In the genomic region with DNA sequence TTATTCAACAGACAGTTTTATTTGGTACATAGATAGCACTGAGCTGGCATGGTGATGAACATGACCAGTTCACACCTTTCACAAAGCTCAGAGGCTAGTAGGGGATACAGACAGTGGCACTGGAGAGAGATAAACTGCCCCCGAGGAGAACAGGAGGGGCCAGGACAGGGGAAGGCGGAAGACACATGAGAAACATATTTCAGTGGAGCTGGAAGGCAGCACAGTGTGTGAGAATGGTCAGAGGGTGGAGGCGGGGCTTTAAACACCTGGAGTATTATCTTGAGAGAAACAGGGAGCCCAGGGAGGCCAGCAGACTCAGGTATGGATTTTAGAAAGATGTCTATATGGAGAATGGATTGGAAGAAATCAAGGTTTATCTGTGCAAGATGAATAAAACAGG, we compare ENCODE assay signal across 26 cellular contexts. TPM values are rescaled to one million over a fixed set of nuclear protein-coding genes. Genes with fewer than 3 reads are reported as not detected.
DNase-seq lines count a peak whose midpoint lies in the region; ATAC-seq, FAIRE-seq and TF ChIP-seq lines count a peak whose summit lies in the region.
"Had no signal": no experiment of that assay in that cellular context is flagged by ENCODE, and none has a peak within 500 bp of the region (broad histone marks: within the 10 kb centered on the region; RNA-seq: fewer than 3 reads in every experiment).

No MANE protein-coding gene starts in this region.

- no peak for TF ChIP-seq CTCF in keratinocyte (optimal IDR thresholded peaks at IDR 0.05 in 1 of 3, IDR thresholded peaks at IDR 0.05 in 1 of 3, conservative IDR thresholded peaks at IDR 0.05 in 1 of 3; ENCODE audit: extremely low read depth in 1 of 3, insufficient read depth in 2 of 3, low read length in 3 of 3)
- no peak for TF ChIP-seq CTCF in pancreas (IDR thresholded peaks at IDR 0.05)

- H4K20me1 ChIP-seq in keratinocyte (ENCODE audit: control insufficient read depth, extremely low read depth, insufficient read depth, low read length), result no peaks in the 10 kb centered on the region

- WGBS in pancreas, 2 donors, result 42 to 49% methylated on average over 3 of the region's 3 CpGs

- H3K4me1 ChIP-seq in keratinocyte (ENCODE audit: control insufficient read depth, extremely low read depth, insufficient read depth, low read length) (peaks cover 40% of the 10 kb centered on the region), pancreas (no peaks in the 10 kb centered on the region)
- H3K4me1 ChIP-seq: thyroid gland had no signal

- H3K27ac ChIP-seq in keratinocyte (ENCODE audit: control insufficient read depth, insufficient read depth, low read length), result peak overlapping the region; percentile 97
- no peak overlapping the region for H3K27ac ChIP-seq in pancreas
- H3K27ac ChIP-seq: neutrophil, thyroid gland, WERI-Rb-1 had no signal

- no peak for DNase-seq in activated T-cell treated with anti-CD3 and anti-CD28 coated beads, Interleukin-2, amount 50 U/mL, for 24 hours
- DNase-seq in activated T-cell treated with anti-CD3 and anti-CD28 coated beads, Interleukin-2, amount 50 U/mL, for 4 hours, result no peak
- DNase-seq in activated T-helper 2 cell treated with anti-CD3 and anti-CD28 coated beads, Interferon-gamma antibody, Interleukin-2, Interleukin-4, amounts not matched to agents 10 μg/mL and 5 μg/mL and 100 μg/mL, durations not matched to agents 14 hours and 24 hours and 36 hours (ENCODE audit: low spot score), result no peak
- DNase-seq in keratinocyte (ENCODE audit: low read depth, low spot score), result no peak
- DNase-seq in DMS79 (lab: John Stamatoyannopoulos, UW), result no peak
- DNase-seq in activated naive CD4-positive, alpha-beta T cell (lab: John Stamatoyannopoulos, UW), result no peak
- DNase-seq in pancreas, result no peak
- no peak for DNase-seq in DMS79 treated with DMSO at 0.1 percent for 48 hours (lab: John Stamatoyannopoulos, UW)
- DNase-seq: C1 segment of cervical spinal cord; H9; left ventricle myocardium superior; NCI-H1436 treated with DMSO at 0.1 percent for 48 hours; NCI-H2171 treated with DMSO at 0.1 percent for 48 hours; NCI-H748 treated with DMSO at 0.1 percent for 48 hours; stimulated activated CD4-positive, alpha-beta T cell treated with anti-CD3 and anti-CD28 coated beads, Interleukin-2, amount 100 ng/mL, for 48 hours; stimulated activated naive CD4-positive, alpha-beta T cell treated with Interleukin-2 at 50 U/mL for 16 hours; thyroid gland; WERI-Rb-1 had no signal

- FAIRE-seq in keratinocyte (lab: Jason Lieb, UNC), result no peak
- FAIRE-seq in pancreas (lab: Jason Lieb, UNC), result no peak
- FAIRE-seq: D721Med, G401.6 had no signal

- no peaks in the 10 kb centered on the region for H3K9me1 ChIP-seq in keratinocyte (ENCODE audit: control insufficient read depth, extremely low read depth, insufficient read depth, low read length)

- H3K27me3 ChIP-seq in keratinocyte (ENCODE audit: control insufficient read depth, extremely low read depth, insufficient read depth, low read length) (no peaks in the 10 kb centered on the region), pancreas (no peaks in the 10 kb centered on the region)
- H3K27me3 ChIP-seq: neutrophil, thyroid gland had no signal

- H3K4me1 Mint-ChIP-seq in activated T-cell treated with anti-CD3 and anti-CD28 coated beads, Interleukin-2, amount 50 U/mL, for 24 hours (ENCODE audit: low read depth), result peaks cover 30% of the 10 kb centered on the region
- peaks cover 16% of the 10 kb centered on the region for H3K4me1 Mint-ChIP-seq in activated T-cell treated with anti-CD3 and anti-CD28 coated beads, Interleukin-2, amount 50 U/mL, for 4 hours (ENCODE audit: low read depth)
- H3K4me1 Mint-ChIP-seq in activated T-helper 2 cell treated with anti-CD3 and anti-CD28 coated beads, Interferon-gamma antibody, Interleukin-2, Interleukin-4, amounts not matched to agents 10 μg/mL and 5 μg/mL and 100 μg/mL, durations not matched to agents 14 hours and 24 hours and 36 hours (ENCODE audit: low read depth), result peaks cover 20% of the 10 kb centered on the region
- H3K4me1 Mint-ChIP-seq: H9 had no signal

- H3K9me3 Mint-ChIP-seq in activated T-cell treated with anti-CD3 and anti-CD28 coated beads, Interleukin-2, amount 50 U/mL, for 24 hours, result no peaks in the 10 kb centered on the region
- H3K9me3 Mint-ChIP-seq in activated T-cell treated with anti-CD3 and anti-CD28 coated beads, Interleukin-2, amount 50 U/mL, for 4 hours, result no peaks in the 10 kb centered on the region
- H3K9me3 Mint-ChIP-seq in activated T-helper 2 cell treated with anti-CD3 and anti-CD28 coated beads, Interferon-gamma antibody, Interleukin-2, Interleukin-4, amounts not matched to agents 10 μg/mL and 5 μg/mL and 100 μg/mL, durations not matched to agents 14 hours and 24 hours and 36 hours, result no peaks in the 10 kb centered on the region
- H3K9me3 Mint-ChIP-seq: activated CD4-positive, alpha-beta memory T cell treated with anti-CD3 and anti-CD28 coated beads for 36 hours; activated naive CD4-positive, alpha-beta T cell treated with anti-CD3 and anti-CD28 coated beads for 36 hours; H9; T-helper 2 cell treated with Interferon-gamma antibody and Interleukin-4, amounts not matched to agents 5 μg/mL and 100 μg/mL, for 36 hours had no signal

- peak overlapping the region; percentile 53 for H3K4me2 ChIP-seq in keratinocyte (ENCODE audit: control insufficient read depth, extremely low read depth, insufficient read depth, low read depth, low read length)

- H3K9me3 ChIP-seq in keratinocyte (ENCODE audit: control insufficient read depth, low read depth, low read length) (no peaks in the 10 kb centered on the region), pancreas (no peaks in the 10 kb centered on the region)
- H3K9me3 ChIP-seq: neutrophil, thyroid gland had no signal

- peaks cover 0 to 5% of the 10 kb centered on the region in 2 experiments for H3K36me3 ChIP-seq in keratinocyte (ENCODE audit: control insufficient read depth in 2 of 2, extremely low read depth in 1 of 2, insufficient read depth in 2 of 2, low read length in 2 of 2)
- no peaks in the 10 kb centered on the region for H3K36me3 ChIP-seq in pancreas
- H3K36me3 ChIP-seq: neutrophil, thyroid gland, WERI-Rb-1 had no signal

- H3K4me3 ChIP-seq in keratinocyte (ENCODE audit: control insufficient read depth in 2 of 3, extremely low read depth in 1 of 3, insufficient read depth in 2 of 3, low read depth in 1 of 3, low read length in 3 of 3) (no peak overlapping the region), pancreas (no peak overlapping the region)
- H3K4me3 ChIP-seq: thyroid gland had no signal

- H2AFZ ChIP-seq in keratinocyte (ENCODE audit: control insufficient read depth, low read length), result peak overlapping the region; percentile 52

- no peaks in the 10 kb centered on the region for H3K27me3 Mint-ChIP-seq in activated T-cell treated with anti-CD3 and anti-CD28 coated beads, Interleukin-2, amount 50 U/mL, for 24 hours
- no peaks in the 10 kb centered on the region for H3K27me3 Mint-ChIP-seq in activated T-cell treated with anti-CD3 and anti-CD28 coated beads, Interleukin-2, amount 50 U/mL, for 4 hours (ENCODE audit: low read depth)
- no peaks in the 10 kb centered on the region for H3K27me3 Mint-ChIP-seq in activated T-helper 2 cell treated with anti-CD3 and anti-CD28 coated beads, Interferon-gamma antibody, Interleukin-2, Interleukin-4, amounts not matched to agents 10 μg/mL and 5 μg/mL and 100 μg/mL, durations not matched to agents 14 hours and 24 hours and 36 hours (ENCODE audit: low read depth)
- H3K27me3 Mint-ChIP-seq: activated CD4-positive, alpha-beta memory T cell treated with anti-CD3 and anti-CD28 coated beads for 36 hours had no signal

- dilution Hi-C loops in keratinocyte (cut with MboI; ENCODE audit: extremely low pct_ligation_motif_present, low sequenced_read_pairs), result no loop called here

- H3K4me3 Mint-ChIP-seq in activated T-cell treated with anti-CD3 and anti-CD28 coated beads, Interleukin-2, amount 50 U/mL, for 24 hours, result no peak overlapping the region
- no peak overlapping the region for H3K4me3 Mint-ChIP-seq in activated T-cell treated with anti-CD3 and anti-CD28 coated beads, Interleukin-2, amount 50 U/mL, for 4 hours
- H3K4me3 Mint-ChIP-seq in activated T-helper 2 cell treated with anti-CD3 and anti-CD28 coated beads, Interferon-gamma antibody, Interleukin-2, Interleukin-4, amounts not matched to agents 10 μg/mL and 5 μg/mL and 100 μg/mL, durations not matched to agents 14 hours and 24 hours and 36 hours (ENCODE audit: low read depth), result no peak overlapping the region
- H3K4me3 Mint-ChIP-seq: activated CD4-positive, alpha-beta memory T cell treated with anti-CD3 and anti-CD28 coated beads for 36 hours; activated naive CD4-positive, alpha-beta T cell treated with anti-CD3 and anti-CD28 coated beads for 36 hours; H9; T-helper 2 cell treated with Interferon-gamma antibody and Interleukin-4, amounts not matched to agents 5 μg/mL and 100 μg/mL, for 36 hours had no signal

- intact Hi-C loops in activated T-helper 2 cell treated with anti-CD3 and anti-CD28 coated beads, Interferon-gamma antibody, Interleukin-2, Interleukin-4, amounts not matched to agents 10 μg/mL and 5 μg/mL and 100 μg/mL, durations not matched to agents 14 hours and 24 hours and 36 hours (cut with micrococcal nuclease), result no loop called here
- intact Hi-C loops in pancreas (cut with DNase I), result no loop called here

- ATAC-seq in activated T-cell treated with anti-CD3 and anti-CD28 coated beads, Interleukin-2, amount 50 U/mL, for 4 hours, result no peak
- no peak for ATAC-seq in pancreas
- ATAC-seq: left ventricle myocardium superior had no signal

- H3K79me2 ChIP-seq in keratinocyte (ENCODE audit: control insufficient read depth, insufficient read depth, low read length), result no peaks in the 10 kb centered on the region

- H3K27ac Mint-ChIP-seq in activated T-cell treated with anti-CD3 and anti-CD28 coated beads, Interleukin-2, amount 50 U/mL, for 24 hours, result peak overlapping the region; percentile 18
- peak overlapping the region; percentile 34 for H3K27ac Mint-ChIP-seq in activated T-helper 2 cell treated with anti-CD3 and anti-CD28 coated beads, Interferon-gamma antibody, Interleukin-2, Interleukin-4, amounts not matched to agents 10 μg/mL and 5 μg/mL and 100 μg/mL, durations not matched to agents 14 hours and 24 hours and 36 hours
- H3K27ac Mint-ChIP-seq: H9; T-helper 2 cell treated with Interferon-gamma antibody and Interleukin-4, amounts not matched to agents 5 μg/mL and 100 μg/mL, for 36 hours had no signal

- H3K36me3 Mint-ChIP-seq in activated T-cell treated with anti-CD3 and anti-CD28 coated beads, Interleukin-2, amount 50 U/mL, for 24 hours (ENCODE audit: low read depth), result peaks cover 13% of the 10 kb centered on the region
- peaks cover 15% of the 10 kb centered on the region for H3K36me3 Mint-ChIP-seq in activated T-cell treated with anti-CD3 and anti-CD28 coated beads, Interleukin-2, amount 50 U/mL, for 4 hours (ENCODE audit: insufficient read depth)
- H3K36me3 Mint-ChIP-seq in activated T-helper 2 cell treated with anti-CD3 and anti-CD28 coated beads, Interferon-gamma antibody, Interleukin-2, Interleukin-4, amounts not matched to agents 10 μg/mL and 5 μg/mL and 100 μg/mL, durations not matched to agents 14 hours and 24 hours and 36 hours (ENCODE audit: low read depth), result peaks cover 10% of the 10 kb centered on the region

- peak overlapping the region; percentile 61 for H3K9ac ChIP-seq in keratinocyte (ENCODE audit: control insufficient read depth, extremely low read depth, insufficient read depth, low read length)

RNA-seq across cellular contexts. Expression of gene CHML, which starts 49.4 kb away (rescaled TPM):
- total RNA-seq in activated T-cell treated with anti-CD3 and anti-CD28 coated beads, Interleukin-2, amount 50 U/mL, for 4 hours, result 10 to 100 TPM; 27.2 to 46.7 (median 28.9) TPM
- 18.7 and 20.2 TPM in 2 replicates for total RNA-seq in activated T-helper 2 cell treated with anti-CD3 and anti-CD28 coated beads, Interferon-gamma antibody, Interleukin-2, Interleukin-4, amounts not matched to agents 10 μg/mL and 5 μg/mL and 100 μg/mL, durations not matched to agents 14 hours and 24 hours and 36 hours
- polyA plus RNA-seq in keratinocyte, result 5.2 to 8.3 TPM (median 7.3 TPM) in 3 replicates
- polyA plus RNA-seq in keratinocyte (2011; ENCODE audit: low read depth), result 3.7 TPM
- polyA plus RNA-seq in keratinocyte (2011; cell fraction: cytosol; rRNA removed), result 2.0 and 6.1 TPM in 2 replicates
- polyA plus RNA-seq in keratinocyte (2011; cell fraction: nucleus; rRNA removed), result 8.0 and 10.0 TPM in 2 replicates
- polyA plus RNA-seq in keratinocyte (2012; ENCODE audit: low replicate concordance), result 3.6 and 6.4 TPM in 2 replicates
- polyA minus RNA-seq in keratinocyte, result 13.1 to 28.4 TPM (median 22.4 TPM) in 3 replicates
- 9.0 TPM for polyA minus RNA-seq in keratinocyte (2011; cell fraction: cytosol; rRNA and poly(A)+ RNA removed)
- 10.2 and 19.5 TPM in 2 replicates for polyA minus RNA-seq in keratinocyte (2011; cell fraction: nucleus; rRNA and poly(A)+ RNA removed)
- 1 to 10 TPM; 1.7 to 6.3 (median 3.6) TPM for total RNA-seq in pancreas
- polyA plus RNA-seq in pancreas, result 1 to 10 TPM in 1 of 2 donors, under 1 TPM in 1; 0.68 to 1.2 TPM

RNA-seq across cellular contexts. Expression of gene OPN3, which starts 49.4 kb away (rescaled TPM):
- total RNA-seq in activated T-cell treated with anti-CD3 and anti-CD28 coated beads, Interleukin-2, amount 50 U/mL, for 4 hours, result 1 to 10 TPM; 6.2 to 8.5 (median 6.9) TPM
- total RNA-seq in activated T-helper 2 cell treated with anti-CD3 and anti-CD28 coated beads, Interferon-gamma antibody, Interleukin-2, Interleukin-4, amounts not matched to agents 10 μg/mL and 5 μg/mL and 100 μg/mL, durations not matched to agents 14 hours and 24 hours and 36 hours, result 15.1 and 17.5 TPM in 2 replicates
- polyA plus RNA-seq in keratinocyte, result 33.4 to 65.0 TPM (median 48.4 TPM) in 3 replicates
- polyA plus RNA-seq in keratinocyte (2011; ENCODE audit: low read depth), result 15.3 TPM
- 31.8 and 54.4 TPM in 2 replicates for polyA plus RNA-seq in keratinocyte (2011; cell fraction: cytosol; rRNA removed)
- polyA plus RNA-seq in keratinocyte (2011; cell fraction: nucleus; rRNA removed), result 23.5 and 27.7 TPM in 2 replicates
- 22.1 and 36.1 TPM in 2 replicates for polyA plus RNA-seq in keratinocyte (2012; ENCODE audit: low replicate concordance)
- polyA minus RNA-seq in keratinocyte, result 26.1 to 46.6 TPM (median 33.7 TPM) in 3 replicates
- polyA minus RNA-seq in keratinocyte (2011; cell fraction: cytosol; rRNA and poly(A)+ RNA removed), result 42.2 TPM
- 13.8 and 23.7 TPM in 2 replicates for polyA minus RNA-seq in keratinocyte (2011; cell fraction: nucleus; rRNA and poly(A)+ RNA removed)
- total RNA-seq in pancreas, result 10 to 100 TPM in 1 of 6 donors, 1 to 10 TPM in 5; 1.2 to 12.8 (median 3.2) TPM
- polyA plus RNA-seq in pancreas, result 1 to 10 TPM; 2.4 to 3.5 TPM

RNA-seq across cellular contexts. Expression of gene KMO, which starts 58.6 kb away (rescaled TPM):
- under 1 TPM; 0.34 to 0.91 (median 0.49) TPM for total RNA-seq in activated T-cell treated with anti-CD3 and anti-CD28 coated beads, Interleukin-2, amount 50 U/mL, for 4 hours
- 0.05 and 0.07 TPM in 2 replicates for total RNA-seq in activated T-helper 2 cell treated with anti-CD3 and anti-CD28 coated beads, Interferon-gamma antibody, Interleukin-2, Interleukin-4, amounts not matched to agents 10 μg/mL and 5 μg/mL and 100 μg/mL, durations not matched to agents 14 hours and 24 hours and 36 hours
- 4.4 to 21.0 TPM (median 4.7 TPM) in 3 replicates for polyA plus RNA-seq in keratinocyte
- polyA plus RNA-seq in keratinocyte (2011; ENCODE audit: low read depth), result not detected
- 4.7 and 8.9 TPM in 2 replicates for polyA plus RNA-seq in keratinocyte (2011; cell fraction: cytosol; rRNA removed)
- 8.3 and 13.4 TPM in 2 replicates for polyA plus RNA-seq in keratinocyte (2011; cell fraction: nucleus; rRNA removed)
- polyA plus RNA-seq in keratinocyte (2012; ENCODE audit: low replicate concordance), result 0.17 and 2.0 TPM in 2 replicates
- 1.9 to 22.2 TPM (median 5.0 TPM) in 3 replicates for polyA minus RNA-seq in keratinocyte
- 4.0 TPM for polyA minus RNA-seq in keratinocyte (2011; cell fraction: cytosol; rRNA and poly(A)+ RNA removed)
- 4.4 and 9.1 TPM in 2 replicates for polyA minus RNA-seq in keratinocyte (2011; cell fraction: nucleus; rRNA and poly(A)+ RNA removed)
- total RNA-seq in pancreas, result under 1 TPM in 4 of 6 donors, not detected in 2; 0.09 to 0.89 (median 0.52) TPM
- polyA plus RNA-seq in pancreas, result under 1 TPM; 0.04 to 0.26 TPM
- total RNA-seq: activated naive CD4-positive, alpha-beta T cell treated with anti-CD3 and anti-CD28 coated beads for 36 hours; fibroblast of villous mesenchyme; H9; pulmonary artery endothelial cell had no signal
